8 cellular contexts compared by ENCODE assay signal in the genomic region with DNA sequence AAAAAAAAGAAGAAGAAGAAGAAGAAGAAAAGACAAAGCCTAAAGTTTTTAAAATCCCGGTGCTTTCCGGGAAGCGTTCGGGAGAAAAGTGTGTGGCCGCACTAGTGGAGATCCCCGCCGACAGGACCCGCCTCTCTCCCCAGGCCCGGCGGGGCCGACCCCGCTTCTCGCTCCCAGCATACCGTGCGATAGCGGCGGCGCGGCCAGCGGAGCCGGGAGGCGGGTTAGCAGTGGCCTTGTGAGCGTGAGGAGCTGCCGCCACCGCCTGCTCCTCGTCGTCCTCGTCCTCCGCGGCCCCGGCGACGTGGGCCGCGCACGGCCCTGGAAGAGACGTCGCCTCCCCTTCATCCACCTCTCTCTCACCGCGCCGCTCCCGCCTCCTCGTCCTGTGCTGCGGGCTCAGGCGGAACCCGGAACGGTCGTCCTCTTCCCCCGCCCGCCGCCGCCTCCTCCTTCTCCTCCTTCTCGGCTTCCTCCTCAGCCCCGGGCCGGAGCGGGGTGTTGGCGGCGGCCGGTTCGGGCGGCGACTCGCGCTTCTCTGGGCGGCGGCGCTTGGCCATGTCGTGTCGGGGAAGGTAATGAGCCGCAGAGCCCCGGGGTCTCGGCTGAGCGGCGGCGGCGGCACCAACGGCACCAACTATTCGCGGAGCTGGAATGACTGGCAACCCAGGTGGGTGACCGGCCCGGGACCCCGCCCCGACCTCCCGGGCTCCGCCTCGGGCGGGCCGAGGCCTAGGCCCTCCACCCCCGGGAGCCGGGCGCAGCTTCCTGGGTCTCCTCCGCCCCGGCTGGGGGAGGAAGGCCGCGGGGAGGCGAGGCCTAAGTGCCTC.
DNase-seq lines count a peak whose midpoint lies in the region; ATAC-seq and TF ChIP-seq lines count a peak whose summit lies in the region.
"Not testable (repeated sequence)": the region's sequence is repeated elsewhere in the genome, so short reads cannot be mapped to it uniquely, and the experiment has no call there.

No MANE protein-coding gene starts in this region.

- not testable (repeated sequence) for H3K36me3 ChIP-seq in fibroblast of lung (ENCODE audit: control insufficient read depth, insufficient read depth, low read length)

- intact Hi-C loops in activated T-helper 2 cell treated with anti-CD3 and anti-CD28 coated beads, Interferon-gamma antibody, Interleukin-2, Interleukin-4, amounts not matched to agents 10 μg/mL and 5 μg/mL and 100 μg/mL, durations not matched to agents 14 hours and 24 hours and 36 hours (cut with micrococcal nuclease) = not testable (repeated sequence)

- not testable (repeated sequence) for H3K36me3 Mint-ChIP-seq in activated T-helper 2 cell treated with anti-CD3 and anti-CD28 coated beads, Interferon-gamma antibody, Interleukin-2, Interleukin-4, amounts not matched to agents 10 μg/mL and 5 μg/mL and 100 μg/mL, durations not matched to agents 14 hours and 24 hours and 36 hours (ENCODE audit: low read depth)

- not testable (repeated sequence) for TF ChIP-seq CTCF in RWPE1 (conservative IDR thresholded peaks at IDR 0.05; ENCODE audit: low read depth); fibroblast of lung (conservative IDR thresholded peaks at IDR 0.05 in 1 of 2, IDR thresholded peaks at IDR 0.05 in 1 of 2; ENCODE audit: low read depth in 1 of 2, low read length in 2 of 2)

- peak overlapping the region; percentile 45 to 80 (median 70) for H3K4me3 ChIP-seq in fibroblast of lung (replicated peaks in 1 of 4; ENCODE audit: control extremely low read depth in 1 of 4, insufficient read depth in 1 of 4, low read depth in 3 of 4, low read length in 4 of 4)

- not testable (repeated sequence) for H3K9me3 Mint-ChIP-seq in activated T-helper 2 cell treated with anti-CD3 and anti-CD28 coated beads, Interferon-gamma antibody, Interleukin-2, Interleukin-4, amounts not matched to agents 10 μg/mL and 5 μg/mL and 100 μg/mL, durations not matched to agents 14 hours and 24 hours and 36 hours

- H3K4me1 Mint-ChIP-seq in activated T-helper 2 cell treated with anti-CD3 and anti-CD28 coated beads, Interferon-gamma antibody, Interleukin-2, Interleukin-4, amounts not matched to agents 10 μg/mL and 5 μg/mL and 100 μg/mL, durations not matched to agents 14 hours and 24 hours and 36 hours (ENCODE audit: low read depth) = not testable (repeated sequence)

- peak overlapping the region; percentile 84 for H2AFZ ChIP-seq in fibroblast of lung (ENCODE audit: low read length)

- peak overlapping the region; percentile 82 for H3K9ac ChIP-seq in fibroblast of lung (ENCODE audit: insufficient read depth, low read length)

- peak overlapping the region; percentile 97 for H3K4me3 Mint-ChIP-seq in activated T-helper 2 cell treated with anti-CD3 and anti-CD28 coated beads, Interferon-gamma antibody, Interleukin-2, Interleukin-4, amounts not matched to agents 10 μg/mL and 5 μg/mL and 100 μg/mL, durations not matched to agents 14 hours and 24 hours and 36 hours (ENCODE audit: low read depth)

- in situ Hi-C loops in KBM-7 (cut with MboI; ENCODE audit: low pct_unique_long_range_greater_than_20kb, low sequenced_read_pairs) = not testable (repeated sequence)

- DNase-seq in DMS53 treated with DMSO at 0.1 percent for 48 hours (lab: John Stamatoyannopoulos, UW; ENCODE audit: unreplicated experiment) (peak; percentile 30), KBM-7 (peak; percentile 81), RWPE1 (ENCODE audit: low spot score) (peak; percentile 57), fibroblast of lung (ENCODE audit: low read depth in 2 of 2) (peak; percentile 61 to 67), myocyte (ENCODE audit: low read depth) (peak; percentile 77)
- DNase-seq in activated T-helper 2 cell treated with anti-CD3 and anti-CD28 coated beads, Interferon-gamma antibody, Interleukin-2, Interleukin-4, amounts not matched to agents 10 μg/mL and 5 μg/mL and 100 μg/mL, durations not matched to agents 14 hours and 24 hours and 36 hours (ENCODE audit: low spot score) = peak; percentile 70
- peak; percentile 84 for DNase-seq in stimulated activated CD8-positive, alpha-beta memory T cell treated with anti-CD3 and anti-CD28 coated beads, Interleukin-4, amount 100 ng/mL, for 48 hours

- H3K27me3 Mint-ChIP-seq in activated T-helper 2 cell treated with anti-CD3 and anti-CD28 coated beads, Interferon-gamma antibody, Interleukin-2, Interleukin-4, amounts not matched to agents 10 μg/mL and 5 μg/mL and 100 μg/mL, durations not matched to agents 14 hours and 24 hours and 36 hours (ENCODE audit: low read depth) = not testable (repeated sequence)

- H3K9me3 ChIP-seq in fibroblast of lung (ENCODE audit: control insufficient read depth, insufficient read depth, low read depth, low read length) = not testable (repeated sequence)

- not testable (repeated sequence) for H3K4me1 ChIP-seq in fibroblast of lung (ENCODE audit: control insufficient read depth, extremely low read depth, insufficient read depth, low read length)

- POLR2A ChIA-PET in RWPE1 (lab: Yijun Ruan, JAX; ENCODE audit: low non-redundant PET) = interaction anchor here (0.8 kb wide), 1 partner anchor 922 kb away, joined by 6 read pairs; no protein-coding TSS in a partner anchor

- not testable (repeated sequence) for H4K20me1 ChIP-seq in fibroblast of lung (ENCODE audit: control insufficient read depth, extremely low read depth, insufficient read depth, low read length)

- H3K27ac ChIP-seq in RWPE1 (peak overlapping the region; percentile 97), fibroblast of lung (ENCODE audit: insufficient read depth, low read length) (peak overlapping the region; percentile 79)

- CTCF ChIA-PET in RWPE1 (lab: Yijun Ruan, JAX) = not testable (repeated sequence)

- H3K27ac Mint-ChIP-seq in activated T-helper 2 cell treated with anti-CD3 and anti-CD28 coated beads, Interferon-gamma antibody, Interleukin-2, Interleukin-4, amounts not matched to agents 10 μg/mL and 5 μg/mL and 100 μg/mL, durations not matched to agents 14 hours and 24 hours and 36 hours = peak overlapping the region; percentile 95

- peak overlapping the region; percentile 44 for H3K4me2 ChIP-seq in fibroblast of lung (ENCODE audit: extremely low read depth, insufficient read depth, low read length)

- peak; percentile 82 for ATAC-seq in GM21723 (IDR thresholded peaks at IDR 0.05; ENCODE audit: unreplicated experiment)

- H3K27me3 ChIP-seq in fibroblast of lung (ENCODE audit: control insufficient read depth, insufficient read depth, low read length) = not testable (repeated sequence)

- not testable (repeated sequence) for H3K79me2 ChIP-seq in fibroblast of lung (ENCODE audit: control insufficient read depth, insufficient read depth, low read length)

Comparison
In these comparisons a context has a peak if more than half of its experiments do, and no peak if none do; other contexts are left out.
1. Peak in every context shown above with its lines: DNase-seq, ATAC-seq, H3K4me3 ChIP-seq and H3K27ac ChIP-seq.
2. DNase-seq: peak in every context shown above with its lines; median percentile 84 in stimulated activated CD8-positive, alpha-beta memory T cell treated with anti-CD3 and anti-CD28 coated beads, Interleukin-4, amount 100 ng/mL, for 48 hours; 81 in KBM-7; 77 in myocyte; 70 in activated T-helper 2 cell treated with anti-CD3 and anti-CD28 coated beads, Interferon-gamma antibody, Interleukin-2, Interleukin-4, amounts not matched to agents 10 μg/mL and 5 μg/mL and 100 μg/mL, durations not matched to agents 14 hours and 24 hours and 36 hours; 64 in fibroblast of lung; 57 in RWPE1; 30 in DMS53 treated with DMSO at 0.1 percent for 48 hours.